Comparison of ENCODE assay signal across 16 cellular contexts in the genomic region with DNA sequence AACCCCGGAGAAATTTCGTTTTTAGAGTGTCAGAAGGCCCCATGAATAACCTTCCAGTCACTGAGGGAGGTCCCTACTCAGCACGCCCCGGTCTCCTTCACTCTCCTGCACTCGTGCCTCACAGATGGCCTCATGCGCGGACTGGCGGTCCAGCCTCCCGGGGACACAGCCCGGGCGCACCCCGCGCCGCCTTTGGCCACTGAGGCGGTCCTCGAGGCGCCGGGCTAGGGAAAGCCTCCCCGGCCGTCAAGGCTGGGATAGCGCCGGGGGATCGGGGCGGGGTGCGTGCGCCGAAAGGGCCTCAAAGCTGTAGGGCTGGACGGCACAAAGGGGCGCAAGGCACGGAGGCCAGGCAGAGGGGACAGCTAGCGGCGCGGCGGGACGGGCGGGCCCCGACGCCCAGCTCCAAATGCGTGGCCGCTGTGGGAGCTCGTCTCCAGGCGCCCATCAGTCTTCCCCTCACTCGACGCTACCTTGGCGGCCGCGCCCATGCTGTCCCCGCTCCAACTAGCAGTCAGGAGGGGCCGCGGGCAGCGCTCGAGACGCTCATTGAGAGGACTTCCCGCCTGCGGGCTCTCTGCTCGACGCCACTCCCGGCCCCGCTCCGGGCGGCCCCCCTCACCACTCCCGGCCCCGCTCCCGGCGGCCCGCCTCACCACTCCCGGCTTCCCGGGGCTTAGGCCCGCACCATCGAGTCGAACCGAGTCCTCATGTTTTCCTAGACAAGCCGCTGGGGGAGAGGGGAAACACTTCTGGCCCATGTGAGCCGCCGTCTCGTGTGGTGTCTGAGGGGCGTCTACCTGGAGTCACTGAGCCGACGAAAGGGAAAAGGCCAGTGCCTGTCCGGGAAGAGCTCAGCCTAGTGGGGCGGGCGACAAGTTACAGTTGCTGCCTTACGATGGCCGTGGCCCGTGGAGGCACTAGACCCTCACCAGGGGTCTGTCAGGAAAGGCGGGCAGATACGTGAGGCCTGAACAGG. TPM values are rescaled to one million over a fixed set of nuclear protein-coding genes. Genes with fewer than 3 reads are reported as not detected.
DNase-seq lines count a peak whose midpoint lies in the region; ATAC-seq, FAIRE-seq and TF ChIP-seq lines count a peak whose summit lies in the region.
"Had no signal": no experiment of that assay in that cellular context is flagged by ENCODE, and none has a peak within 500 bp of the region (broad histone marks: within the 10 kb centered on the region; RNA-seq: fewer than 3 reads in every experiment).

A gene (plus strand): TSS at position 360 of the 979 bp plus-strand sequence. CDS start 14,336 bp downstream, outside the sequence.

- no peak for TF ChIP-seq EP300 in K562 (IDR thresholded peaks at IDR 0.05; ENCODE audit: low read length)

- H3K27ac ChIP-seq in K562 (ENCODE audit: extremely low read depth, low read depth, low read length): no peak within 1 kb of the TSS
- no peak within 1 kb of the TSS for H3K27ac ChIP-seq in aorta (ENCODE audit: low read depth in 1 of 2, low read length in 2 of 2)
- H3K27ac ChIP-seq: HL-60, KMS-11 had no signal

- no peak within 1 kb of the TSS for H3K9ac ChIP-seq in K562 (ENCODE audit: insufficient read depth in 1 of 2, low read depth in 2 of 2, low read length in 2 of 2)
- H3K9ac ChIP-seq: KMS-11 had no signal

- BruUV-seq in K562 (replicated peaks; lab: Mats Ljungman, UMichigan): no TSS peak

- peaks cover 2% of the 10 kb centered on the region for H3K36me3 Mint-ChIP-seq in neural crest cell (ENCODE audit: low read depth)

- H3K9me1 ChIP-seq in K562 (ENCODE audit: control insufficient read depth, insufficient read depth, low read length): no peaks in the 10 kb centered on the region

- peak; percentile 18 for DNase-seq in stimulated activated CD4-positive, alpha-beta T cell treated with anti-CD3 and anti-CD28 coated beads, Interleukin-15, amount 100 ng/mL, for 24 hours
- no peak for DNase-seq in stimulated activated CD4-positive, alpha-beta T cell treated with anti-CD3 and anti-CD28 coated beads, Interleukin-4, amount 100 ng/mL, for 4 hours
- DNase-seq in K562 (ENCODE audit: extremely low read depth in 1 of 4, low spot score in 3 of 4) (no peak), neural crest cell (ENCODE audit: low read depth, low spot score) (no peak), aorta (peak; percentile 42 to 78), UCSD-AML1 (lab: John Stamatoyannopoulos, UW; ENCODE audit: unreplicated experiment) (no peak), GM12891 (ENCODE audit: insufficient read length, low spot score) (no peak), activated gamma-delta T cell (lab: John Stamatoyannopoulos, UW) (no peak)
- DNase-seq: activated CD4-positive, alpha-beta memory T cell treated with anti-CD3 and anti-CD28 coated beads for 36 hours; NCI-H146; small intestine; stomach had no signal

- no peak for TF ChIP-seq RAD21 in K562 (CRISPR knock-in tag; conservative IDR thresholded peaks at IDR 0.05 in 1 of 2, IDR thresholded peaks at IDR 0.05 in 1 of 2)

- in situ Hi-C loops in K562 (cut with MboI): no loop called here

- no peaks in the 10 kb centered on the region for H3K27me3 Mint-ChIP-seq in neural crest cell (ENCODE audit: low read depth)

- no peak for FAIRE-seq in K562 (lab: Jason Lieb, UNC)
- no peak for FAIRE-seq in GM12891 (lab: Jason Lieb, UNC)
- FAIRE-seq: small intestine had no signal

- H3K4me3 ChIP-seq in K562 (no peak within 1 kb of the TSS), aorta (ENCODE audit: low read length in 2 of 2) (no peak within 1 kb of the TSS)

- peak within 1 kb of the TSS; percentile 14 for H3K4me3 Mint-ChIP-seq in neural crest cell
- H3K4me3 Mint-ChIP-seq: activated CD4-positive, alpha-beta memory T cell treated with anti-CD3 and anti-CD28 coated beads for 36 hours; activated T-helper 1 cell treated with anti-CD3 and anti-CD28 coated beads, Interleukin-12 subunit alpha, Interleukin-12 subunit beta, Interleukin-2, Interleukin-4 antibody, amounts not matched to agents 30 ng/mL and 10 ng/mL and 1 ng/mL, durations not matched to agents 14 hours and 24 hours and 36 hours had no signal

- H3K4me1 Mint-ChIP-seq in neural crest cell: peaks cover 13% of the 10 kb centered on the region

- no peak within 1 kb of the TSS for H3K4me2 ChIP-seq in K562 (ENCODE audit: insufficient read depth, low read length)
- H3K4me2 ChIP-seq: KMS-11 had no signal

- intact Hi-C loops in K562 (cut with micrococcal nuclease) (no loop called here), aorta (cut with DNase I) (no loop called here)

- no peak within 1 kb of the TSS for H2AFZ ChIP-seq in K562 (ENCODE audit: low read depth, low read length)

- TF ChIP-seq POLR2A in K562 (conservative IDR thresholded peaks at IDR 0.05) (no peak), GM12891 (IDR thresholded peaks at IDR 0.05; ENCODE audit: low read depth, low read length) (no peak)

- H3K27ac Mint-ChIP-seq in neural crest cell (ENCODE audit: unreplicated experiment): no peak within 1 kb of the TSS
- H3K27ac Mint-ChIP-seq: activated CD4-positive, alpha-beta memory T cell treated with anti-CD3 and anti-CD28 coated beads for 36 hours; activated T-helper 1 cell treated with anti-CD3 and anti-CD28 coated beads, Interleukin-12 subunit alpha, Interleukin-12 subunit beta, Interleukin-2, Interleukin-4 antibody, amounts not matched to agents 30 ng/mL and 10 ng/mL and 1 ng/mL, durations not matched to agents 14 hours and 24 hours and 36 hours had no signal

- no peak for TF ChIP-seq CTCF in K562 (IDR thresholded peaks at IDR 0.05 in 2 of 3, conservative IDR thresholded peaks at IDR 0.05 in 1 of 3; ENCODE audit: insufficient read depth in 2 of 3, low read depth in 1 of 3, low read length in 3 of 3)
- TF ChIP-seq CTCF in neural crest cell (conservative IDR thresholded peaks at IDR 0.05): no peak

- 0 out of 2 replicates have a peak, but pooled peaks cover 1% of the 10 kb centered on the region for H3K9me3 ChIP-seq in K562 (replicated peaks; ENCODE audit: control insufficient read depth, insufficient read depth, low read depth, low read length)
- peaks cover 1% of the 10 kb centered on the region for H3K9me3 ChIP-seq in aorta (ENCODE audit: control insufficient read depth, low read length)

- CTCF ChIA-PET in K562 (lab: Yijun Ruan, JAX; ENCODE audit: low intra/inter-chr PET ratio): no interaction called here

- peaks cover 19% of the 10 kb centered on the region for H3K79me2 ChIP-seq in K562 (ENCODE audit: control insufficient read depth, insufficient read depth, low read length)

- H4K20me1 ChIP-seq in K562 (replicated peaks; ENCODE audit: control insufficient read depth, insufficient read depth, low read length): no peaks in the 10 kb centered on the region

- POLR2A ChIA-PET in K562 (lab: Yijun Ruan, JAX): interaction anchor here (0.6 kb wide), 1 partner anchor 11 kb away, joined by 3 read pairs; no protein-coding TSS in a partner anchor

- H3K9me3 Mint-ChIP-seq in neural crest cell: no peaks in the 10 kb centered on the region
- H3K9me3 Mint-ChIP-seq: activated CD4-positive, alpha-beta memory T cell treated with anti-CD3 and anti-CD28 coated beads for 36 hours had no signal

- ATAC-seq in K562 (no peak), aorta (ENCODE audit: low FRiP score) (no peak)

- peaks cover 13% of the 10 kb centered on the region for H3K36me3 ChIP-seq in K562 (ENCODE audit: control insufficient read depth, insufficient read depth, low read length)
- no peaks in the 10 kb centered on the region for H3K36me3 ChIP-seq in aorta (ENCODE audit: control insufficient read depth in 1 of 2, insufficient read depth in 2 of 2, low read length in 1 of 2)

- WGBS in K562 (ENCODE audit: insufficient coverage, low coverage, missing lambda C conversion rate): 72% methylated on average over 4 of the region's 87 CpGs
- 16 to 18% methylated on average over 77 to 87 of the region's 87 CpGs for WGBS in aorta, 2 donors

- H3K4me1 ChIP-seq in K562 (replicated peaks in 1 of 2; ENCODE audit: control insufficient read depth in 2 of 2, insufficient read depth in 2 of 2, low read length in 2 of 2) (peaks cover 3 to 10% of the 10 kb centered on the region in 2 experiments; a peak in 4 of 5 replicates), aorta (ENCODE audit: control insufficient read depth in 1 of 2, insufficient read depth in 2 of 2, low read length in 2 of 2) (no peaks in the 10 kb centered on the region)

- H3K27me3 ChIP-seq in K562 (ENCODE audit: control insufficient read depth in 2 of 2, insufficient read depth in 2 of 2, low read length in 2 of 2) (peaks cover 0 to 6% of the 10 kb centered on the region in 2 experiments; a peak in 1 of 5 replicates), aorta (ENCODE audit: control insufficient read depth in 1 of 2, insufficient read depth in 2 of 2, low read length in 1 of 2) (peaks cover 0 to 2% of the 10 kb centered on the region in 2 donors)

TF ChIP-seq in K562, 482 proteins besides CTCF, POLR2A, EP300 and RAD21 (continues in another document):
- no peak for TF ChIP-seq RCOR1 (IDR thresholded peaks at IDR 0.05; ENCODE audit: borderline replicate concordance in 1 of 2, low read depth in 2 of 2, low read length in 2 of 2)

TF ChIP-seq in GM12891, 5 proteins besides CTCF, POLR2A, EP300 and RAD21 (continues in another document):
- TF ChIP-seq POLR2AphosphoS5 (IDR thresholded peaks at IDR 0.05; ENCODE audit: low read depth, low read length): no peak
- no peak for TF ChIP-seq SPI1 (IDR thresholded peaks at IDR 0.05; ENCODE audit: low read depth, low read length)
- no peak for TF ChIP-seq TAF1 (IDR thresholded peaks at IDR 0.05; ENCODE audit: low read depth, low read length)
- no peak for TF ChIP-seq POU2F2 (IDR thresholded peaks at IDR 0.05; ENCODE audit: low read depth, low read length)

RNA-seq across cellular contexts. Expression of the gene that starts here (rescaled TPM):
- 0.02 and 0.07 TPM in 2 replicates for total RNA-seq in K562 (2011; cell fraction: chromatin; rRNA removed; ENCODE audit: low replicate concordance)
- not detected in 2 replicates for total RNA-seq in K562 (2011; cell fraction: nucleolus; rRNA removed)
- total RNA-seq in K562 (2011; cell fraction: nucleoplasm; rRNA removed): not detected in 2 replicates
- total RNA-seq in K562 (2014; rRNA removed) (not detected in 2 replicates), K562 (2014; rRNA removed; fragmentation: Illumina TruSeq; extraction: Trizol) (0.03 and 0.04 TPM in 2 replicates), K562 (2015; rRNA removed; fragmentation: Illumina TruSeq; extraction: Trizol) (0.04 TPM in 1 of 2 replicates, not detected in the other), K562 (2021) (0.07 and 0.09 TPM in 2 replicates), neural crest cell (0.26 and 0.30 TPM in 2 replicates), aorta (under 1 TPM; 0.10 to 0.36 TPM)
- polyA plus RNA-seq in K562 (2011; rRNA removed) (not detected in 2 replicates), K562 (2014; fragmentation: Illumina TruSeq; extraction: Trizol) (not detected in 2 replicates), K562 (2014; fragmentation: Nextera tagmentation; extraction: Ambion mirVana) (under 1 TPM; 0.01 to 0.04 TPM), K562 (2014; rRNA removed) (not detected in 2 replicates), aorta (under 1 TPM in 1 of 2 donors, not detected in 1; 0.05 TPM)
- polyA plus RNA-seq in K562 (2011; cell fraction: cytosol; rRNA removed): under 0.01 TPM in 1 of 2 replicates, not detected in the other
- polyA plus RNA-seq in K562 (2011; cell fraction: nucleus; rRNA removed): 0.03 TPM in 1 of 2 replicates, not detected in the other
- polyA plus RNA-seq in K562 (2012): 0.01 and 0.08 TPM in 2 replicates
- not detected in 2 replicates for polyA minus RNA-seq in K562 (2011; rRNA and poly(A)+ RNA removed)
- not detected in 2 replicates for polyA minus RNA-seq in K562 (2011; cell fraction: cytosol; rRNA and poly(A)+ RNA removed)
- not detected in 2 replicates for polyA minus RNA-seq in K562 (2011; cell fraction: nucleus; rRNA and poly(A)+ RNA removed)
- 0.06 TPM for polyA plus RNA-seq in GM12891 (2012; ENCODE audit: low read depth, missing spikeins)
- total RNA-seq: glomerular endothelial cell had no signal

Comparison
In these comparisons a context has a peak if more than half of its experiments do, and no peak if none do; other contexts are left out.
1. Peak in DNase-seq in aorta; RNA of the gene not detected or under 1 TPM.